ENCODE assay signal across 19 cellular contexts in genomic region chr4:68465058-68465457, GRCh38. TPM values are rescaled to one million over a fixed set of nuclear protein-coding genes. Genes with fewer than 3 reads are reported as not detected.
"Had no signal": no experiment of that assay in that cellular context is flagged by ENCODE, and none has a peak within 500 bp of the region (broad histone marks: within the 10 kb centered on the region; RNA-seq: fewer than 3 reads in every experiment).

No MANE protein-coding gene starts in this region.

- H3K36me3 ChIP-seq: brain microvascular endothelial cell, heart left ventricle, left lung, ovary, tibial artery had no signal

- H3K4me3 ChIP-seq: esophagus squamous epithelium, heart left ventricle, left lung, ovary, tibial artery had no signal

- H3K9me3 ChIP-seq: esophagus squamous epithelium, heart left ventricle, left lung, ovary, tibial artery had no signal

- ATAC-seq: heart left ventricle, left lung had no signal

- H3K27me3 ChIP-seq: brain microvascular endothelial cell, esophagus squamous epithelium, heart left ventricle, left lung, ovary, tibial artery had no signal

- DNase-seq: activated B cell treated with CpG ODN at 0.5 μM for 24 hours; activated CD4-positive, alpha-beta T cell treated with anti-CD3 and anti-CD28 coated beads, Interleukin-2, amount 10 ng/mL, durations not matched to agents 24 days and 14 days; activated naive CD4-positive, alpha-beta T cell treated with anti-CD3 and anti-CD28 coated beads, Interleukin-2, amount 50 U/mL, for 16 hours; amygdala; brain microvascular endothelial cell; dermis blood vessel endothelial cell; esophagus squamous epithelium; heart left ventricle; left lung; mesendoderm; ovary; stimulated activated CD4-positive, alpha-beta T cell treated with anti-CD3 and anti-CD28 coated beads, Interleukin-4, amount 100 ng/mL, for 4 hours; T-helper 1 cell; tibial artery had no signal

- H3K27ac ChIP-seq: esophagus squamous epithelium, heart left ventricle, left lung, ovary, tibial artery had no signal

- H3K4me1 ChIP-seq: heart left ventricle, left lung, tibial artery had no signal

RNA-seq across cellular contexts. Expression of gene TMPRSS11E, which starts 17.8 kb away (rescaled TPM):
- total RNA-seq: activated B cell treated with CpG ODN at 0.5 μM for 24 hours; activated CD4-positive, alpha-beta T cell treated with anti-CD3 and anti-CD28 coated beads, Interleukin-2, amount 10 ng/mL, durations not matched to agents 24 days and 14 days; activated T-helper 2 cell treated with anti-CD3 and anti-CD28 coated beads, Interferon-gamma antibody, Interleukin-2, Interleukin-4, amounts not matched to agents 10 μg/mL and 5 μg/mL and 100 μg/mL, durations not matched to agents 14 hours and 24 hours and 36 hours; cerebellum; dermis blood vessel endothelial cell; frontal cortex; heart left ventricle; left lung; ovary; skeletal muscle tissue had no signal
- polyA plus RNA-seq: heart left ventricle, neural cell, ovary had no signal
